ENCODE assay signal across 8 cellular contexts in genomic region chr2:235493775-235494715, GRCh38. TPM values are rescaled to one million over a fixed set of nuclear protein-coding genes. Genes with fewer than 3 reads are reported as not detected.
DNase-seq lines count a peak whose midpoint lies in the region; TF ChIP-seq lines count a peak whose summit lies in the region.

Gene AGAP1, plus strand, starts transcription at chr2:235494043.

- no peak for TF ChIP-seq CTCF in chondrocyte (IDR thresholded peaks at IDR 0.05)

- peak within 1 kb of the TSS; percentile 98 for H3K4me2 ChIP-seq in skeletal muscle satellite cell (ENCODE audit: low read length)

- H3K36me3 Mint-ChIP-seq in activated naive CD4-positive, alpha-beta T cell treated with anti-CD3 and anti-CD28 coated beads for 36 hours (ENCODE audit: low read depth): no peaks in the 10 kb centered on the region
- peaks cover 3% of the 10 kb centered on the region for H3K36me3 Mint-ChIP-seq in chondrocyte (ENCODE audit: low read depth)

- no peaks in the 10 kb centered on the region for H3K36me3 ChIP-seq in skeletal muscle satellite cell (ENCODE audit: insufficient read depth, low read length)

- peaks cover 24% of the 10 kb centered on the region for H3K4me1 ChIP-seq in skeletal muscle satellite cell (ENCODE audit: control insufficient read depth, insufficient read depth, low read length)

- peak within 1 kb of the TSS; percentile 87 for H3K4me3 ChIP-seq in skeletal muscle satellite cell (ENCODE audit: low read length)

- H3K27me3 ChIP-seq in skeletal muscle satellite cell (ENCODE audit: control insufficient read depth, insufficient read depth, low read length): no peaks in the 10 kb centered on the region

- peaks cover 61% of the 10 kb centered on the region for H3K27me3 Mint-ChIP-seq in activated naive CD4-positive, alpha-beta T cell treated with anti-CD3 and anti-CD28 coated beads for 36 hours (ENCODE audit: low read depth)
- peaks cover 2% of the 10 kb centered on the region for H3K27me3 Mint-ChIP-seq in chondrocyte (ENCODE audit: low read depth)

- intact Hi-C loops in activated naive CD4-positive, alpha-beta T cell treated with anti-CD3 and anti-CD28 coated beads for 36 hours (cut with micrococcal nuclease): no loop called here

- no peak for DNase-seq in activated naive CD4-positive, alpha-beta T cell treated with anti-CD3 and anti-CD28 coated beads for 36 hours
- no peak for DNase-seq in activated naive CD4-positive, alpha-beta T cell (lab: John Stamatoyannopoulos, UW)
- peak; percentile 84 for DNase-seq in HuH-7.5 (ENCODE audit: low spot score)
- peak; percentile 41 for DNase-seq in SHP77 treated with DMSO at 0.1 percent for 48 hours (lab: John Stamatoyannopoulos, UW)
- DNase-seq in chondrocyte (ENCODE audit: low spot score): no peak
- peak; percentile 85 for DNase-seq in iris pigment epithelial cell (ENCODE audit: low read depth)
- no peak for DNase-seq in NK-92 treated with Interleukin-12 subunit alpha and Interleukin-12 subunit beta, amount 100 ng/mL, for 24 hours (lab: John Stamatoyannopoulos, UW)

- H3K9ac ChIP-seq in skeletal muscle satellite cell (ENCODE audit: low read depth, low read length): peak within 1 kb of the TSS; percentile 86

- CTCF ChIA-PET in activated naive CD4-positive, alpha-beta T cell treated with anti-CD3 and anti-CD28 coated beads for 36 hours (lab: Charles Lee): no interaction called here

- H3K4me3 Mint-ChIP-seq in activated naive CD4-positive, alpha-beta T cell treated with anti-CD3 and anti-CD28 coated beads for 36 hours: peak within 1 kb of the TSS; percentile 64
- peak within 1 kb of the TSS; percentile 84 for H3K4me3 Mint-ChIP-seq in chondrocyte (ENCODE audit: unreplicated experiment)

- no peaks in the 10 kb centered on the region for H3K9me3 Mint-ChIP-seq in activated naive CD4-positive, alpha-beta T cell treated with anti-CD3 and anti-CD28 coated beads for 36 hours
- H3K9me3 Mint-ChIP-seq in chondrocyte (ENCODE audit: low read depth): peaks cover 13% of the 10 kb centered on the region

- peaks cover 7% of the 10 kb centered on the region for H3K4me1 Mint-ChIP-seq in activated naive CD4-positive, alpha-beta T cell treated with anti-CD3 and anti-CD28 coated beads for 36 hours (ENCODE audit: low read depth)
- peaks cover 31% of the 10 kb centered on the region for H3K4me1 Mint-ChIP-seq in chondrocyte (ENCODE audit: low read depth)

- no peaks in the 10 kb centered on the region for H3K9me3 ChIP-seq in skeletal muscle satellite cell (replicated peaks; ENCODE audit: low read length)

- H3K27ac Mint-ChIP-seq in activated naive CD4-positive, alpha-beta T cell treated with anti-CD3 and anti-CD28 coated beads for 36 hours: no peak within 1 kb of the TSS
- peak within 1 kb of the TSS; percentile 79 for H3K27ac Mint-ChIP-seq in chondrocyte (ENCODE audit: unreplicated experiment)

RNA-seq across cellular contexts. Expression of gene AGAP1, which starts in this region (rescaled TPM):
- total RNA-seq in activated naive CD4-positive, alpha-beta T cell treated with anti-CD3 and anti-CD28 coated beads for 36 hours: 1 to 10 TPM in 1 of 2 experiments, under 1 TPM in 1; 0.95 to 1.1 TPM
- 35.5 to 46.7 TPM (median 39.0 TPM) in 3 replicates for total RNA-seq in chondrocyte
- 13.4 and 19.7 TPM in 2 replicates for total RNA-seq in skeletal muscle satellite cell (2012; rRNA removed)

Comparison
In these comparisons a context has a peak if more than half of its experiments do, and no peak if none do; other contexts are left out.
1. RNA of gene AGAP1 (total RNA-seq): 35.5 to 46.7 TPM in chondrocyte; 0.95 to 1.1 TPM in activated naive CD4-positive, alpha-beta T cell treated with anti-CD3 and anti-CD28 coated beads for 36 hours; every median in the first group is over 10 times any median in the second.
2. DNase-seq: peak in HuH-7.5 (single experiment), SHP77 treated with DMSO at 0.1 percent for 48 hours (single experiment) and iris pigment epithelial cell (single experiment); none in activated naive CD4-positive, alpha-beta T cell treated with anti-CD3 and anti-CD28 coated beads for 36 hours (single experiment), activated naive CD4-positive, alpha-beta T cell (0 of 4), chondrocyte (single experiment) and NK-92 treated with Interleukin-12 subunit alpha and Interleukin-12 subunit beta, amount 100 ng/mL, for 24 hours (single experiment).